ENCODE assay signal across 8 cellular contexts in the genomic region with DNA sequence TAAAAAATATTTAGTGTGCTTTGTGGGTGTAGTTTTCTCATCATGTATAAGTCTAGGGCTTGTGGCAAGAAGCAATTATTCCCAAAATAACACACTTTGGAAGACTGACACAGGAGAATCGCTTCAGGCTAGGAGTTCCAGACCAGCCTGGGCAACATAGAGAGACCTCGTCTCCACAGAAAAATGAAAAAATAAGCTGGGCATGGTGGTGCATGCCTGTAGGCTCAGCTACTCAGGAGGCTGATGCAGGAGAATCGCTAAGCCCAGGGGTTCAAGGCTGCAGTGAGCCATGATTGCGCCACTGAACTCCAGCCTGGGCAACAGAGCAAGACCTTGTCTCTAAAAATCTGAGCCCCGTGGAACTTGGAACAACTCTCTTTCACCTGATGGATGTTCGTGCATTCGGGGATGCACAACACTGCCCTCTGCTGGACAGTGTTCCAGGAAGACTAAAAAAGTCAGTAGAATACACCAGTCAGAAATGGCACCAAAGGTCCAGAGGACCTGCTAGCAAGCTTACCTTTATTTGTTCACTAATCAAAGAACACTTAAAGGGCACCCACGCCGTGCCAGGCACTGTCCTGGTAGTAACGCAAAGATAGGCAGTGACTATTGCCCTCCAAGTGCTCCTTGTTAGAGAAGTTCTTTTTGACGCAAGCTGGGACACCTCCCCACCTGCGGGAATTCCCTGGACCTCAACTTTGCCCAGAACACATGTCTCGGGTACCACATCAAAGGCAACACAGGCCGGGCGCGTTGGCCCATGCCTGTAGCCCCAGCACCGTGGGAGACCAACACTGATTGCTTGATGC.
DNase-seq lines count a peak whose midpoint lies in the region; ATAC-seq, FAIRE-seq and TF ChIP-seq lines count a peak whose summit lies in the region.

No MANE protein-coding gene starts in this region.

- peak in 11 of 14 donors; percentile 2 to 74 (median 41) for DNase-seq in C1 segment of cervical spinal cord (lab: John Stamatoyannopoulos, UW)
- peak; percentile 27 for DNase-seq in GM19238 (ENCODE audit: insufficient read length, low spot score)
- DNase-seq in NCI-H2107 treated with DMSO at 0.1 percent for 48 hours (lab: John Stamatoyannopoulos, UW; ENCODE audit: unreplicated experiment) = peak; percentile 22
- DNase-seq in activated CD4-positive, alpha-beta T cell treated with anti-CD3 and anti-CD28 coated beads for 4 hours = peak; percentile 21 to 30
- DNase-seq in H1 (ENCODE audit: low read depth in 1 of 2, low spot score in 2 of 2) = peak; percentile 46 to 90
- peak; percentile 24 to 41 for DNase-seq in memory B cell (ENCODE audit: low spot score in 2 of 2)
- peak; percentile 32 to 44 for DNase-seq in stimulated activated naive CD8-positive, alpha-beta T cell treated with anti-CD3 and anti-CD28 coated beads, Interleukin-15, amount 100 ng/mL, for 72 hours

- no peak overlapping the region for H4K8ac ChIP-seq in H1 (ENCODE audit: extremely low read depth, insufficient read depth, low read length)

- H4K5ac ChIP-seq in H1 (ENCODE audit: insufficient read length, low read depth, low read length) = no peak overlapping the region

- POLR2A ChIA-PET in H1 (lab: Charles Lee; ENCODE audit: partially characterized antibody) = no interaction called here

- no peak overlapping the region for H2BK120ac ChIP-seq in H1 (replicated peaks; ENCODE audit: low read depth, low read length)

- CTCF ChIA-PET in H1 (lab: Charles Lee; ENCODE audit: partially characterized antibody) = interaction anchor here (0.6 to 4.0 kb wide), 44 partner anchors 8 to 741 kb away, joined by 3 to 30 read pairs (median 4); no protein-coding TSS in a partner anchor

- no peaks in the 10 kb centered on the region for H3K36me3 Mint-ChIP-seq in memory B cell

- no peak overlapping the region for H3K4ac ChIP-seq in H1 (replicated peaks; ENCODE audit: insufficient read length, low read depth, low read length)

- 66% methylated on average over 17 of the region's 17 CpGs; no CpG with 5 or more reads in 1 of the 2 experiments for WGBS in H1 (ENCODE audit: extremely low coverage in 1 of 2, insufficient coverage in 1 of 2, insufficient read length in 1 of 2, insufficient replicate concordance in 2 of 2, low coverage in 1 of 2, low lambda C conversion rate in 2 of 2, missing lambda C conversion rate in 1 of 2), 2 experiments

- H2AK5ac ChIP-seq in H1 (ENCODE audit: low read depth, low read length) = no peak overlapping the region

- ATAC-seq in memory B cell (ENCODE audit: low read depth) (no peak), GM19463 (IDR thresholded peaks at IDR 0.05; ENCODE audit: unreplicated experiment) (no peak)
- no peak for ATAC-seq in stimulated activated naive CD8-positive, alpha-beta T cell treated with anti-CD3 and anti-CD28 coated beads, Interleukin-15, amount 100 ng/mL, for 72 hours

- no peak overlapping the region for H2BK12ac ChIP-seq in H1 (ENCODE audit: low read depth, low read length)

- no peaks in the 10 kb centered on the region for H3K27me3 ChIP-seq in H1 (replicated peaks in 1 of 4; ENCODE audit: control insufficient read depth in 3 of 4, extremely low read depth in 1 of 4, insufficient read depth in 3 of 4, low read length in 3 of 4)

- 0 out of 2 replicates have a peak overlapping the region, but pooled peaks have one; percentile 22 for H2AFZ ChIP-seq in H1 (ENCODE audit: low read length)

- no peak overlapping the region for H3K27ac ChIP-seq in H1 (ENCODE audit: low read depth, low read length)

- H3K9ac ChIP-seq in H1 (replicated peaks in 1 of 4; ENCODE audit: extremely low read depth in 1 of 4, low read depth in 3 of 4, low read length in 3 of 4) = no peak overlapping the region

- H3K4me3 Mint-ChIP-seq in memory B cell = no peak overlapping the region
- H3K4me3 Mint-ChIP-seq in stimulated activated naive CD8-positive, alpha-beta T cell treated with anti-CD3 and anti-CD28 coated beads, Interleukin-15, amount 100 ng/mL, for 72 hours = no peak overlapping the region

- H3K23ac ChIP-seq in H1 (ENCODE audit: insufficient read length) = no peak overlapping the region

- no peak overlapping the region for H2BK20ac ChIP-seq in H1 (ENCODE audit: low read length)

- H3K9me3 Mint-ChIP-seq in memory B cell = peaks cover 11% of the 10 kb centered on the region
- H3K9me3 Mint-ChIP-seq in stimulated activated naive CD8-positive, alpha-beta T cell treated with anti-CD3 and anti-CD28 coated beads, Interleukin-15, amount 100 ng/mL, for 72 hours = peaks cover 8 to 28% of the 10 kb centered on the region in 2 donors

- no peaks in the 10 kb centered on the region for H3K4me1 ChIP-seq in H1 (replicated peaks in 1 of 4; ENCODE audit: control insufficient read depth in 3 of 4, insufficient read depth in 4 of 4, low read length in 3 of 4)

- no peak overlapping the region for H3K18ac ChIP-seq in H1 (ENCODE audit: extremely low read depth, low read length)

- H3K9me3 ChIP-seq in H1 (ENCODE audit: insufficient read depth in 2 of 2, low read depth in 1 of 2, low read length in 1 of 2) = no peaks in the 10 kb centered on the region

- peak; percentile 72 to 83 for TF ChIP-seq RAD21 in H1 (IDR thresholded peaks at IDR 0.05 in 1 of 2, conservative IDR thresholded peaks at IDR 0.05 in 1 of 2; ENCODE audit: low read depth in 2 of 2, low read length in 2 of 2)

- H3K14ac ChIP-seq in H1 (ENCODE audit: insufficient read length) = no peak overlapping the region

- H3K27ac Mint-ChIP-seq in memory B cell = no peak overlapping the region
- no peak overlapping the region for H3K27ac Mint-ChIP-seq in stimulated activated naive CD8-positive, alpha-beta T cell treated with anti-CD3 and anti-CD28 coated beads, Interleukin-15, amount 100 ng/mL, for 72 hours

- H3K27me3 Mint-ChIP-seq in memory B cell = no peaks in the 10 kb centered on the region
- no peaks in the 10 kb centered on the region for H3K27me3 Mint-ChIP-seq in stimulated activated naive CD8-positive, alpha-beta T cell treated with anti-CD3 and anti-CD28 coated beads, Interleukin-15, amount 100 ng/mL, for 72 hours

- no peaks in the 10 kb centered on the region; the same call in 1 of the 2 replicates for H3K23me2 ChIP-seq in H1 (ENCODE audit: low read depth, low read length)

- H4K20me1 ChIP-seq in H1 (replicated peaks in 1 of 2; ENCODE audit: control insufficient read depth in 1 of 2, insufficient read depth in 2 of 2, low read length in 2 of 2) = no peaks in the 10 kb centered on the region

- peak; percentile 47 to 77 (median 72) for TF ChIP-seq CTCF in H1 (IDR thresholded peaks at IDR 0.05; ENCODE audit: control extremely low read depth in 1 of 3, insufficient read depth in 1 of 3, low read depth in 1 of 3, low read length in 3 of 3)

- H3K79me1 ChIP-seq in H1 (ENCODE audit: low read depth, low read length) = no peaks in the 10 kb centered on the region

- H3K4me1 Mint-ChIP-seq in memory B cell = no peaks in the 10 kb centered on the region
- H3K4me1 Mint-ChIP-seq in stimulated activated naive CD8-positive, alpha-beta T cell treated with anti-CD3 and anti-CD28 coated beads, Interleukin-15, amount 100 ng/mL, for 72 hours = no peaks in the 10 kb centered on the region

- no peak overlapping the region for H3K4me2 ChIP-seq in H1 (ENCODE audit: insufficient read depth in 1 of 2, low read depth in 2 of 2, low read length in 2 of 2)

- no peak overlapping the region for H3K56ac ChIP-seq in H1 (replicated peaks; ENCODE audit: insufficient read length, low read depth, low read length)

- no peaks in the 10 kb centered on the region for H3K79me2 ChIP-seq in H1 (ENCODE audit: control insufficient read depth in 1 of 2, insufficient read depth in 2 of 2, low read length in 2 of 2)

- H3K4me3 ChIP-seq in H1 (ENCODE audit: extremely low read depth in 1 of 4, insufficient read depth in 2 of 4, low read depth in 3 of 4, low read length in 4 of 4) = no peak overlapping the region

- no peak for TF ChIP-seq POLR2A in H1 (IDR thresholded peaks at IDR 0.05; ENCODE audit: control extremely low read depth in 1 of 2, low read depth in 2 of 2, low read length in 2 of 2)

- H2BK5ac ChIP-seq in H1 (ENCODE audit: low read depth, low read length) = no peak overlapping the region

- no peaks in the 10 kb centered on the region for H3K36me3 ChIP-seq in H1 (ENCODE audit: control insufficient read depth in 2 of 4, insufficient read depth in 4 of 4, low read length in 3 of 4)

- no peak for TF ChIP-seq EP300 in H1 (IDR thresholded peaks at IDR 0.05; ENCODE audit: borderline replicate concordance in 1 of 2, low read depth in 2 of 2, low read length in 2 of 2)

- FAIRE-seq in H1 (lab: Jason Lieb, UNC) = peak; percentile 86

- no peak overlapping the region for H4K91ac ChIP-seq in H1 (replicated peaks; ENCODE audit: insufficient read length, low read length)

- H2BK15ac ChIP-seq in H1 (ENCODE audit: low read length) = no peak overlapping the region

TF ChIP-seq in H1, 55 proteins besides CTCF, POLR2A, EP300 and RAD21:
- no peak for TF ChIP-seq CHD1 (IDR thresholded peaks at IDR 0.05; ENCODE audit: low read depth, low read length)
- TF ChIP-seq HDAC2 (IDR thresholded peaks at IDR 0.05; ENCODE audit: borderline replicate concordance in 1 of 2, low read depth in 2 of 2, low read length in 2 of 2) = no peak
- no peak for TF ChIP-seq NANOG (IDR thresholded peaks at IDR 0.05; ENCODE audit: insufficient read depth, low read depth, low read length, poor library complexity, severe bottlenecking)
- no peak for TF ChIP-seq GTF2F1 (IDR thresholded peaks at IDR 0.05; ENCODE audit: borderline replicate concordance, low read depth, low read length)
- no peak for TF ChIP-seq ASH2L (IDR thresholded peaks at IDR 0.05; ENCODE audit: low read length)
- TF ChIP-seq SIRT6 (IDR thresholded peaks at IDR 0.05; ENCODE audit: low read length) = no peak
